Comparison of ENCODE assay signal across 39 cellular contexts in genomic region chrX:114334473-114334982, GRCh38.
"Had no signal": no experiment of that assay in that cellular context is flagged by ENCODE, and none has a peak within 500 bp of the region (broad histone marks: within the 10 kb centered on the region; RNA-seq: fewer than 3 reads in every experiment).

No MANE protein-coding gene starts in this region.

- DNase-seq: activated effector memory CD4-positive, alpha-beta T cell treated with anti-CD3 and anti-CD28 coated beads, Interleukin-2, amount 50 U/mL, for 16 hours; activated effector memory CD4-positive, alpha-beta T cell treated with Interleukin-2 at 50 U/mL for 16 hours; activated gamma-delta T cell; activated gamma-delta T cell treated with Interleukin-2 at 50 U/mL for 16 hours; activated naive CD4-positive, alpha-beta T cell; activated naive CD4-positive, alpha-beta T cell treated with anti-CD3 and anti-CD28 coated beads for 36 hours; activated naive CD4-positive, alpha-beta T cell treated with anti-CD3 and anti-CD28 coated beads, Interleukin-2, amount 10 ng/mL, durations not matched to agents 7 days and 5 days; activated naive CD4-positive, alpha-beta T cell treated with anti-CD3 and anti-CD28 coated beads, Interleukin-2, amount 50 U/mL, for 16 hours; activated naive CD4-positive, alpha-beta T cell treated with Interleukin-2 at 50 U/mL for 16 hours; activated naive CD8-positive, alpha-beta T cell treated with anti-CD3 and anti-CD28 coated beads for 36 hours; activated naive CD8-positive, alpha-beta T cell treated with anti-CD3 and anti-CD28 coated beads, Interleukin-2, amount 10 ng/mL, durations not matched to agents 7 days and 5 days; activated naive CD8-positive, alpha-beta T cell treated with anti-CD3 and anti-CD28 coated beads, Interleukin-2, amount 50 U/mL, for 24 hours; activated T-cell treated with anti-CD3 and anti-CD28 coated beads for 4 hours; activated T-cell treated with anti-CD3 and anti-CD28 coated beads, Interleukin-2, amount 50 U/mL, for 1 hour; activated T-cell treated with anti-CD3 and anti-CD28 coated beads, Interleukin-2, amount 50 U/mL, for 24 hours; activated T-cell treated with anti-CD3 and anti-CD28 coated beads, Interleukin-2, amount 50 U/mL, for 4 hours; activated T-cell treated with anti-CD3 and anti-CD28 coated beads, Interleukin-2, amount 50 U/mL, for 48 hours; activated T-cell treated with anti-CD3 and anti-CD28 coated beads, Interleukin-2, amount 50 U/mL, for 72 hours; adrenal gland; amniotic stem cell; amygdala; anterior cingulate cortex; body of pancreas; brain microvascular endothelial cell; caudate nucleus; central memory CD4-positive, alpha-beta T cell; cerebellar nuclear complex had no signal

- H3K27me3 Mint-ChIP-seq: activated naive CD4-positive, alpha-beta T cell treated with anti-CD3 and anti-CD28 coated beads, Interleukin-2, amount 10 ng/mL, durations not matched to agents 7 days and 5 days; activated naive CD4-positive, alpha-beta T cell treated with anti-CD3 and anti-CD28 coated beads, Interleukin-2, amount 50 U/mL, for 24 hours; activated naive CD8-positive, alpha-beta T cell; activated naive CD8-positive, alpha-beta T cell treated with anti-CD3 and anti-CD28 coated beads for 36 hours; activated naive CD8-positive, alpha-beta T cell treated with anti-CD3 and anti-CD28 coated beads, Interleukin-2, amount 10 ng/mL, durations not matched to agents 7 days and 5 days; activated naive CD8-positive, alpha-beta T cell treated with anti-CD3 and anti-CD28 coated beads, Interleukin-2, amount 50 U/mL, for 24 hours; activated T-cell treated with anti-CD3 and anti-CD28 coated beads, Interleukin-2, amount 50 U/mL, for 24 hours; activated T-helper 17 cell treated with anti-CD3 and anti-CD28 coated beads, Interleukin-2, amount 50 U/mL, for 72 hours; brain; central memory CD8-positive, alpha-beta T cell had no signal

- H3K9me3 Mint-ChIP-seq: activated naive CD4-positive, alpha-beta T cell treated with anti-CD3 and anti-CD28 coated beads, Interleukin-2, amount 10 ng/mL, durations not matched to agents 7 days and 5 days; activated naive CD4-positive, alpha-beta T cell treated with anti-CD3 and anti-CD28 coated beads, Interleukin-2, amount 50 U/mL, for 24 hours; activated naive CD4-positive, alpha-beta T cell treated with anti-CD3 and anti-CD28 coated beads, Interleukin-2, amount 50 U/mL, for 72 hours; activated naive CD8-positive, alpha-beta T cell treated with anti-CD3 and anti-CD28 coated beads, Interleukin-2, amount 10 ng/mL, durations not matched to agents 7 days and 5 days; activated T-cell treated with anti-CD3 and anti-CD28 coated beads, Interleukin-2, amount 50 U/mL, for 4 hours; activated T-cell treated with anti-CD3 and anti-CD28 coated beads, Interleukin-2, amount 50 U/mL, for 72 hours; activated T-helper 1 cell treated with anti-CD3 and anti-CD28 coated beads, Interleukin-12 subunit alpha, Interleukin-12 subunit beta, Interleukin-2, Interleukin-4 antibody, amounts not matched to agents 30 ng/mL and 10 ng/mL and 1 ng/mL, durations not matched to agents 14 hours and 24 hours and 36 hours; activated T-helper 17 cell treated with anti-CD3 and anti-CD28 coated beads, Interleukin-2, amount 50 U/mL, for 72 hours; central memory CD8-positive, alpha-beta T cell had no signal

- H3K9me3 ChIP-seq: body of pancreas had no signal

- H3K27ac ChIP-seq: adrenal gland, ascending aorta, body of pancreas, brain microvascular endothelial cell, breast epithelium, cardiac muscle cell had no signal

- ATAC-seq: activated naive CD4-positive, alpha-beta T cell treated with anti-CD3 and anti-CD28 coated beads, Interleukin-2, amount 50 U/mL, for 72 hours; activated naive CD8-positive, alpha-beta T cell treated with anti-CD3 and anti-CD28 coated beads, Interleukin-2, amount 50 U/mL, for 24 hours; activated T-cell treated with anti-CD3 and anti-CD28 coated beads, Interleukin-2, amount 50 U/mL, for 4 hours; activated T-cell treated with anti-CD3 and anti-CD28 coated beads, Interleukin-2, amount 50 U/mL, for 72 hours; activated T-helper 17 cell treated with anti-CD3 and anti-CD28 coated beads, Interleukin-2, amount 50 U/mL, for 72 hours; body of pancreas had no signal

- H3K36me3 Mint-ChIP-seq: activated naive CD4-positive, alpha-beta T cell treated with anti-CD3 and anti-CD28 coated beads, Interleukin-2, amount 10 ng/mL, durations not matched to agents 7 days and 5 days; activated naive CD4-positive, alpha-beta T cell treated with anti-CD3 and anti-CD28 coated beads, Interleukin-2, amount 50 U/mL, for 24 hours; activated naive CD4-positive, alpha-beta T cell treated with anti-CD3 and anti-CD28 coated beads, Interleukin-2, amount 50 U/mL, for 72 hours; activated naive CD8-positive, alpha-beta T cell; activated naive CD8-positive, alpha-beta T cell treated with anti-CD3 and anti-CD28 coated beads for 36 hours; activated naive CD8-positive, alpha-beta T cell treated with anti-CD3 and anti-CD28 coated beads, Interleukin-2, amount 10 ng/mL, durations not matched to agents 7 days and 5 days; brain had no signal

- H3K4me1 Mint-ChIP-seq: activated naive CD4-positive, alpha-beta T cell treated with anti-CD3 and anti-CD28 coated beads, Interleukin-2, amount 10 ng/mL, durations not matched to agents 7 days and 5 days; activated naive CD4-positive, alpha-beta T cell treated with anti-CD3 and anti-CD28 coated beads, Interleukin-2, amount 50 U/mL, for 24 hours; activated naive CD8-positive, alpha-beta T cell treated with anti-CD3 and anti-CD28 coated beads for 36 hours; activated naive CD8-positive, alpha-beta T cell treated with anti-CD3 and anti-CD28 coated beads, Interleukin-2, amount 10 ng/mL, durations not matched to agents 7 days and 5 days; activated naive CD8-positive, alpha-beta T cell treated with anti-CD3 and anti-CD28 coated beads, Interleukin-2, amount 50 U/mL, for 24 hours; activated T-helper 17 cell treated with anti-CD3 and anti-CD28 coated beads, Interleukin-2, amount 50 U/mL, for 72 hours; brain; central memory CD8-positive, alpha-beta T cell had no signal

- H3K36me3 ChIP-seq: adrenal gland, ascending aorta, brain microvascular endothelial cell, breast epithelium, cardiac muscle cell had no signal

- H3K4me1 ChIP-seq: adrenal gland, ascending aorta, body of pancreas, breast epithelium had no signal

- H3K4me3 Mint-ChIP-seq: activated naive CD4-positive, alpha-beta T cell treated with anti-CD3 and anti-CD28 coated beads for 36 hours; activated naive CD4-positive, alpha-beta T cell treated with anti-CD3 and anti-CD28 coated beads, Interleukin-2, amount 10 ng/mL, durations not matched to agents 7 days and 5 days; activated naive CD4-positive, alpha-beta T cell treated with anti-CD3 and anti-CD28 coated beads, Interleukin-2, amount 50 U/mL, for 24 hours; activated naive CD8-positive, alpha-beta T cell; activated naive CD8-positive, alpha-beta T cell treated with anti-CD3 and anti-CD28 coated beads for 36 hours; activated naive CD8-positive, alpha-beta T cell treated with anti-CD3 and anti-CD28 coated beads, Interleukin-2, amount 10 ng/mL, durations not matched to agents 7 days and 5 days; activated naive CD8-positive, alpha-beta T cell treated with anti-CD3 and anti-CD28 coated beads, Interleukin-2, amount 50 U/mL, for 24 hours; activated T-cell treated with anti-CD3 and anti-CD28 coated beads, Interleukin-2, amount 50 U/mL, for 24 hours; activated T-cell treated with anti-CD3 and anti-CD28 coated beads, Interleukin-2, amount 50 U/mL, for 4 hours; activated T-cell treated with anti-CD3 and anti-CD28 coated beads, Interleukin-2, amount 50 U/mL, for 72 hours; activated T-helper 1 cell treated with anti-CD3 and anti-CD28 coated beads, Interleukin-12 subunit alpha, Interleukin-12 subunit beta, Interleukin-2, Interleukin-4 antibody, amounts not matched to agents 30 ng/mL and 10 ng/mL and 1 ng/mL, durations not matched to agents 14 hours and 24 hours and 36 hours; activated T-helper 17 cell treated with anti-CD3 and anti-CD28 coated beads, Interleukin-2, amount 50 U/mL, for 72 hours; brain; central memory CD8-positive, alpha-beta T cell had no signal

- H3K27ac Mint-ChIP-seq: activated naive CD4-positive, alpha-beta T cell treated with anti-CD3 and anti-CD28 coated beads for 36 hours; activated naive CD4-positive, alpha-beta T cell treated with anti-CD3 and anti-CD28 coated beads, Interleukin-2, amount 10 ng/mL, durations not matched to agents 7 days and 5 days; activated naive CD4-positive, alpha-beta T cell treated with anti-CD3 and anti-CD28 coated beads, Interleukin-2, amount 50 U/mL, for 24 hours; activated naive CD4-positive, alpha-beta T cell treated with anti-CD3 and anti-CD28 coated beads, Interleukin-2, amount 50 U/mL, for 72 hours; activated naive CD8-positive, alpha-beta T cell; activated naive CD8-positive, alpha-beta T cell treated with anti-CD3 and anti-CD28 coated beads for 36 hours; activated naive CD8-positive, alpha-beta T cell treated with anti-CD3 and anti-CD28 coated beads, Interleukin-2, amount 10 ng/mL, durations not matched to agents 7 days and 5 days; activated naive CD8-positive, alpha-beta T cell treated with anti-CD3 and anti-CD28 coated beads, Interleukin-2, amount 50 U/mL, for 24 hours; activated T-cell treated with anti-CD3 and anti-CD28 coated beads, Interleukin-2, amount 50 U/mL, for 24 hours; activated T-cell treated with anti-CD3 and anti-CD28 coated beads, Interleukin-2, amount 50 U/mL, for 72 hours; activated T-helper 1 cell treated with anti-CD3 and anti-CD28 coated beads, Interleukin-12 subunit alpha, Interleukin-12 subunit beta, Interleukin-2, Interleukin-4 antibody, amounts not matched to agents 30 ng/mL and 10 ng/mL and 1 ng/mL, durations not matched to agents 14 hours and 24 hours and 36 hours; activated T-helper 17 cell treated with anti-CD3 and anti-CD28 coated beads, Interleukin-2, amount 50 U/mL, for 72 hours; activated T-helper 2 cell treated with anti-CD3 and anti-CD28 coated beads, Interferon-gamma antibody, Interleukin-2, Interleukin-4, amounts not matched to agents 10 μg/mL and 5 μg/mL and 100 μg/mL, durations not matched to agents 14 hours and 24 hours and 36 hours; brain had no signal

- FAIRE-seq: bronchial epithelial cell had no signal

- H3K27me3 ChIP-seq: ascending aorta, body of pancreas, brain microvascular endothelial cell, breast epithelium, cardiac muscle cell had no signal

- H3K4me3 ChIP-seq: adrenal gland, ascending aorta, body of pancreas, breast epithelium, cardiac muscle cell had no signal
